ENCODE assay signal across 1 cellular context in genomic region chr10:93566435-93567276, GRCh38.
TF ChIP-seq lines count a peak whose summit lies in the region.

TSS of gene FFAR4 (plus strand) at chr10:93566665. CDS start at chr10:93566721, 56 bp downstream.

TF ChIP-seq in WTC11, 78 proteins besides CTCF, POLR2A, EP300 and RAD21 (continued from another document):
- TF ChIP-seq AR (CRISPR knock-in tag; IDR thresholded peaks at IDR 0.05) (no peak), JAZF1 (CRISPR knock-in tag; IDR thresholded peaks at IDR 0.05) (no peak), KAT7 (CRISPR knock-in tag; IDR thresholded peaks at IDR 0.05; ENCODE audit: borderline replicate concordance) (peak; percentile 46), TP53 (CRISPR knock-in tag; IDR thresholded peaks at IDR 0.05) (peak; percentile 38; the same call in 1 of the 2 replicates), MLX (CRISPR knock-in tag; IDR thresholded peaks at IDR 0.05) (peak; percentile 93; the same call in 1 of the 2 replicates), NR3C1 (CRISPR knock-in tag; conservative IDR thresholded peaks at IDR 0.05; ENCODE audit: low read depth) (no peak), ZNF121 (CRISPR knock-in tag; IDR thresholded peaks at IDR 0.05) (peak; percentile 51), ZNF396 (CRISPR knock-in tag; IDR thresholded peaks at IDR 0.05; ENCODE audit: borderline replicate concordance) (no peak), ETV6 (CRISPR knock-in tag; IDR thresholded peaks at IDR 0.05) (0 out of 2 replicates have a peak, but pooled peaks have one; percentile 62), PREB (CRISPR knock-in tag; IDR thresholded peaks at IDR 0.05; ENCODE audit: borderline replicate concordance) (no peak), AFF4 (CRISPR knock-in tag; IDR thresholded peaks at IDR 0.05; ENCODE audit: borderline replicate concordance) (peak; percentile 77; the same call in 1 of the 2 replicates), SMAD4 (CRISPR knock-in tag; IDR thresholded peaks at IDR 0.05) (peak; percentile 47; the same call in 1 of the 2 replicates), CBFB (CRISPR knock-in tag; IDR thresholded peaks at IDR 0.05; ENCODE audit: low read depth) (0 out of 2 replicates have a peak, but pooled peaks have one; percentile 57)
